8 cellular contexts compared by ENCODE assay signal in genomic region chr19:6372594-6373095, GRCh38. TPM values are rescaled to one million over a fixed set of nuclear protein-coding genes. Genes with fewer than 3 reads are reported as not detected.
DNase-seq lines count a peak whose midpoint lies in the region; ATAC-seq, FAIRE-seq and TF ChIP-seq lines count a peak whose summit lies in the region.

ALKBH7 (plus strand) TSS chr19:6372794; CDS start chr19:6372821, 27 bp downstream.

- H3K36me3 ChIP-seq in upper lobe of right lung, result peaks cover 18% of the 10 kb centered on the region

- TF ChIP-seq CTCF in progenitor cell of endocrine pancreas (IDR thresholded peaks at IDR 0.05; ENCODE audit: unreplicated experiment) (no peak), upper lobe of right lung (IDR thresholded peaks at IDR 0.05) (peak; percentile 9)

- no peaks in the 10 kb centered on the region for H3K4me1 ChIP-seq in upper lobe of right lung

- FAIRE-seq in GM12892 (lab: Jason Lieb, UNC), result peak; percentile 100

- H3K4me3 Mint-ChIP-seq in T-helper 17 cell (peak within 1 kb of the TSS; percentile 93), progenitor cell of endocrine pancreas (ENCODE audit: low read depth) (peak within 1 kb of the TSS; percentile 87)

- no peaks in the 10 kb centered on the region for H3K9me3 ChIP-seq in T-helper 17 cell (ENCODE audit: control insufficient read depth, low read length, poor library complexity, severe bottlenecking)
- no peaks in the 10 kb centered on the region for H3K9me3 ChIP-seq in upper lobe of right lung

- H3K4me3 ChIP-seq in upper lobe of right lung, result peak within 1 kb of the TSS; percentile 86

- peak; percentile 67; the same call in 1 of the 2 replicates for TF ChIP-seq POLR2A in GM12892 (IDR thresholded peaks at IDR 0.05; ENCODE audit: low read depth, low read length)

- H3K27me3 Mint-ChIP-seq in T-helper 17 cell, result no peaks in the 10 kb centered on the region
- H3K27me3 Mint-ChIP-seq in progenitor cell of endocrine pancreas, result no peaks in the 10 kb centered on the region

- peaks cover 2% of the 10 kb centered on the region for H3K36me3 Mint-ChIP-seq in T-helper 17 cell (ENCODE audit: low read depth)
- peaks cover 11% of the 10 kb centered on the region for H3K36me3 Mint-ChIP-seq in progenitor cell of endocrine pancreas (ENCODE audit: insufficient read depth)

- peak within 1 kb of the TSS; percentile 85 for H3K27ac Mint-ChIP-seq in T-helper 17 cell
- peak within 1 kb of the TSS; percentile 98 for H3K27ac Mint-ChIP-seq in progenitor cell of endocrine pancreas

- H3K27ac ChIP-seq in upper lobe of right lung, result peak within 1 kb of the TSS; percentile 94

- peak; percentile 92 for DNase-seq in GM12892 (ENCODE audit: insufficient read length)
- peak; percentile 99 for DNase-seq in NCI-H1694 (lab: John Stamatoyannopoulos, UW)
- peak; percentile 89 to 92 (median 91) for DNase-seq in T-helper 17 cell
- peak; percentile 84 to 100 (median 97) for DNase-seq in anterior cingulate cortex (lab: John Stamatoyannopoulos, UW)
- peak; percentile 97 for DNase-seq in left ventricle myocardium superior
- peak; percentile 91 for DNase-seq in progenitor cell of endocrine pancreas (ENCODE audit: low spot score, unreplicated experiment)
- peak; percentile 97 for DNase-seq in upper lobe of right lung

- intact Hi-C loops in left ventricle myocardium superior (cut with micrococcal nuclease) (no loop called here), upper lobe of right lung (cut with DNase I) (no loop called here)

- ATAC-seq in HG02884 (IDR thresholded peaks at IDR 0.05; ENCODE audit: unreplicated experiment), result peak; percentile 73
- ATAC-seq in T-helper 17 cell, result peak; percentile 82
- peak; percentile 90 for ATAC-seq in left ventricle myocardium superior
- peak; percentile 88 for ATAC-seq in upper lobe of right lung

- no peaks in the 10 kb centered on the region for H3K27me3 ChIP-seq in upper lobe of right lung

- H3K9me3 Mint-ChIP-seq in progenitor cell of endocrine pancreas (ENCODE audit: low read depth), result no peaks in the 10 kb centered on the region

- H3K4me1 Mint-ChIP-seq in T-helper 17 cell, result peaks cover 19% of the 10 kb centered on the region
- peaks cover 5% of the 10 kb centered on the region for H3K4me1 Mint-ChIP-seq in progenitor cell of endocrine pancreas (ENCODE audit: low read depth)

RNA-seq across cellular contexts. Expression of gene ALKBH7, which starts in this region (rescaled TPM):
- polyA plus RNA-seq in GM12892 (2012; ENCODE audit: missing spikeins), result 15.1 TPM
- total RNA-seq in T-helper 17 cell, result 10 to 100 TPM; 44.1 to 47.6 TPM
- total RNA-seq in left ventricle myocardium superior, result 139 TPM
- 72.1 and 79.1 TPM in 2 replicates for total RNA-seq in progenitor cell of endocrine pancreas
- 57.2 TPM for total RNA-seq in upper lobe of right lung

Comparison
In these comparisons a context has a peak if more than half of its experiments do, and no peak if none do; other contexts are left out.
1. Peak in every context shown above with its lines: DNase-seq, ATAC-seq, H3K4me3 ChIP-seq and H3K27ac ChIP-seq.